Comparison of ENCODE assay signal across 9 cellular contexts in genomic region chr2:25618676-25619075, GRCh38. TPM values are rescaled to one million over a fixed set of nuclear protein-coding genes. Genes with fewer than 3 reads are reported as not detected.
DNase-seq lines count a peak whose midpoint lies in the region; ATAC-seq and TF ChIP-seq lines count a peak whose summit lies in the region.
"Had no signal": no experiment of that assay in that cellular context is flagged by ENCODE, and none has a peak within 500 bp of the region (broad histone marks: within the 10 kb centered on the region; RNA-seq: fewer than 3 reads in every experiment).

No MANE protein-coding gene starts in this region.

- no peak overlapping the region for H2BK20ac ChIP-seq in IMR-90 (ENCODE audit: low read depth, low read length)

- H4K8ac ChIP-seq in IMR-90 (ENCODE audit: low read depth in 2 of 2, low read length in 2 of 2): no peak overlapping the region

- H3K56ac ChIP-seq in IMR-90 (ENCODE audit: extremely low read depth, insufficient read depth, low read length): no peak overlapping the region

- no peak overlapping the region for H3K18ac ChIP-seq in IMR-90 (ENCODE audit: low read depth, low read length)

- peaks cover 4% of the 10 kb centered on the region for H3K4me1 ChIP-seq in IMR-90 (ENCODE audit: control insufficient read depth, insufficient read depth, low read length)
- peaks cover 0 to 19% of the 10 kb centered on the region in 2 donors for H3K4me1 ChIP-seq in thoracic aorta (ENCODE audit: control insufficient read depth in 1 of 2, low read depth in 2 of 2)

- no peak overlapping the region for H3K23ac ChIP-seq in IMR-90 (ENCODE audit: low read depth, low read length)

- H3K14ac ChIP-seq in IMR-90 (replicated peaks; ENCODE audit: low read depth, low read length): no peak overlapping the region

- TF ChIP-seq RAD21 in IMR-90 (IDR thresholded peaks at IDR 0.05; ENCODE audit: low read length): no peak

- H3K4me2 ChIP-seq in IMR-90 (ENCODE audit: low read depth, low read length): peak overlapping the region; percentile 86; the same call in 1 of the 2 replicates

- peak; percentile 58 for ATAC-seq in IMR-90 (ENCODE audit: low read depth)
- peak; percentile 51 for ATAC-seq in thoracic aorta (ENCODE audit: insufficient number of reproducible peaks, low FRiP score, low read depth)
- no peak for ATAC-seq in activated CD8-positive, alpha-beta T cell treated with anti-CD3 and anti-CD28 coated beads for 36 hours
- no peak for ATAC-seq in GM19397 (IDR thresholded peaks at IDR 0.05; ENCODE audit: unreplicated experiment)

- H3K4ac ChIP-seq in IMR-90 (ENCODE audit: low read depth, low read length): no peak overlapping the region

- no peak overlapping the region for H2AK9ac ChIP-seq in IMR-90 (replicated peaks; ENCODE audit: low read depth, low read length, poor library complexity)

- no peak overlapping the region for H3K9ac ChIP-seq in IMR-90 (ENCODE audit: low read depth, low read length)

- dilution Hi-C loops in IMR-90 (cut with HindIII; ENCODE audit: low sequenced_read_pairs, unreplicated experiment): no loop called here

- no peak overlapping the region for H2AK5ac ChIP-seq in IMR-90 (ENCODE audit: low read depth, low read length)

- POLR2A ChIA-PET in IMR-90 (lab: Charles Lee; ENCODE audit: unreplicated experiment): no interaction called here
- POLR2A ChIA-PET in activated CD8-positive, alpha-beta T cell treated with anti-CD3 and anti-CD28 coated beads for 36 hours (lab: Charles Lee): no interaction called here

- no peak for TF ChIP-seq POLR2A in IMR-90 (IDR thresholded peaks at IDR 0.05; ENCODE audit: low read depth, low read length)

- CTCF ChIA-PET in IMR-90 (lab: Yijun Ruan, JAX): interaction anchor here (0.7 to 2.0 kb wide), 6 partner anchors 9 to 46 kb away, joined by 3 to 14 read pairs (median 4); no protein-coding TSS in a partner anchor
- CTCF ChIA-PET in activated CD8-positive, alpha-beta T cell treated with anti-CD3 and anti-CD28 coated beads for 36 hours (lab: Charles Lee): interaction anchor here (1.6 to 3.3 kb wide), 2 partner anchors 12 to 256 kb away, joined by 4 to 33 read pairs; no protein-coding TSS in a partner anchor

- H3K4me3 Mint-ChIP-seq in activated CD8-positive, alpha-beta T cell treated with anti-CD3 and anti-CD28 coated beads for 36 hours: no peak overlapping the region
- H3K4me3 Mint-ChIP-seq in endothelial cell (ENCODE audit: unreplicated experiment): no peak overlapping the region
- H3K4me3 Mint-ChIP-seq: activated naive CD8-positive, alpha-beta T cell treated with anti-CD3 and anti-CD28 coated beads for 36 hours had no signal

- H3K4me1 Mint-ChIP-seq in activated CD8-positive, alpha-beta T cell treated with anti-CD3 and anti-CD28 coated beads for 36 hours (ENCODE audit: low read depth): peaks cover 2% of the 10 kb centered on the region
- peaks cover 7% of the 10 kb centered on the region for H3K4me1 Mint-ChIP-seq in endothelial cell (ENCODE audit: unreplicated experiment)

- no peaks in the 10 kb centered on the region for H3K79me1 ChIP-seq in IMR-90 (ENCODE audit: low read depth in 1 of 2, low read length in 2 of 2)

- no peak overlapping the region for H2BK120ac ChIP-seq in IMR-90 (ENCODE audit: low read depth, low read length)

- intact Hi-C loops in IMR-90 (cut with micrococcal nuclease): no loop called here
- intact Hi-C loops in activated CD8-positive, alpha-beta T cell treated with anti-CD3 and anti-CD28 coated beads for 36 hours (cut with micrococcal nuclease): no loop called here

- H2AFZ ChIP-seq in IMR-90 (replicated peaks; ENCODE audit: low read length, poor library complexity): no peak overlapping the region

- H4K20me1 ChIP-seq in IMR-90 (ENCODE audit: insufficient read depth, low read length): no peaks in the 10 kb centered on the region; the same call in 1 of the 2 replicates

- no peak overlapping the region for H4K5ac ChIP-seq in IMR-90 (ENCODE audit: low read depth, low read length)

- H3K4me3 ChIP-seq in IMR-90 (ENCODE audit: insufficient read depth, low read depth, low read length) (no peak overlapping the region), thoracic aorta (peak overlapping the region; percentile 50)

- H3K36me3 Mint-ChIP-seq in activated CD8-positive, alpha-beta T cell treated with anti-CD3 and anti-CD28 coated beads for 36 hours (ENCODE audit: low read depth): peaks cover 6% of the 10 kb centered on the region
- no peaks in the 10 kb centered on the region for H3K36me3 Mint-ChIP-seq in endothelial cell (ENCODE audit: low read depth, unreplicated experiment)
- H3K36me3 Mint-ChIP-seq: activated naive CD8-positive, alpha-beta T cell treated with anti-CD3 and anti-CD28 coated beads for 36 hours had no signal

- H3K27ac ChIP-seq in IMR-90 (ENCODE audit: insufficient read depth, low read length) (no peak overlapping the region), thoracic aorta (peak overlapping the region; percentile 85 to 87)

- H3K27ac Mint-ChIP-seq in activated CD8-positive, alpha-beta T cell treated with anti-CD3 and anti-CD28 coated beads for 36 hours: no peak overlapping the region
- H3K27ac Mint-ChIP-seq in endothelial cell (ENCODE audit: unreplicated experiment): no peak overlapping the region
- H3K27ac Mint-ChIP-seq: activated naive CD8-positive, alpha-beta T cell treated with anti-CD3 and anti-CD28 coated beads for 36 hours had no signal

- H3K27me3 ChIP-seq in IMR-90 (ENCODE audit: control insufficient read depth, insufficient read depth, low read length) (no peaks in the 10 kb centered on the region), thoracic aorta (replicated peaks; ENCODE audit: insufficient read depth) (no peaks in the 10 kb centered on the region)

- BruUV-seq in IMR-90 (replicated peaks; lab: Mats Ljungman, UMichigan): no TSS peak

- TF ChIP-seq CTCF in IMR-90 (conservative IDR thresholded peaks at IDR 0.05; ENCODE audit: low read depth, low read length) (no peak), thoracic aorta (IDR thresholded peaks at IDR 0.05) (no peak), endothelial cell (IDR thresholded peaks at IDR 0.05; ENCODE audit: unreplicated experiment) (no peak)
- TF ChIP-seq CTCF in activated CD8-positive, alpha-beta T cell treated with anti-CD3 and anti-CD28 coated beads for 36 hours (IDR thresholded peaks at IDR 0.05): no peak

- in situ Hi-C loops in IMR-90 (cut with MboI; ENCODE audit: low sequenced_read_pairs): no loop called here

- no peaks in the 10 kb centered on the region for H3K9me3 Mint-ChIP-seq in activated CD8-positive, alpha-beta T cell treated with anti-CD3 and anti-CD28 coated beads for 36 hours
- no peaks in the 10 kb centered on the region for H3K9me3 Mint-ChIP-seq in endothelial cell (ENCODE audit: unreplicated experiment)
- H3K9me3 Mint-ChIP-seq: activated naive CD8-positive, alpha-beta T cell treated with anti-CD3 and anti-CD28 coated beads for 36 hours had no signal

- DNase-seq in IMR-90: peak; percentile 78
- DNase-seq in RPMI7951 (ENCODE audit: low read depth): peak; percentile 28
- DNase-seq in glomerular endothelial cell (ENCODE audit: extremely low read depth, low read depth, low spot score): peak; percentile 72
- DNase-seq in thoracic aorta (ENCODE audit: low spot score): no peak
- DNase-seq in activated CD8-positive, alpha-beta T cell treated with anti-CD3 and anti-CD28 coated beads for 36 hours: no peak
- DNase-seq in endothelial cell (ENCODE audit: low spot score): no peak
- DNase-seq: activated naive CD8-positive, alpha-beta T cell treated with anti-CD3 and anti-CD28 coated beads for 36 hours; retina had no signal

- peak overlapping the region; percentile 62 for H2BK5ac ChIP-seq in IMR-90 (ENCODE audit: low read depth, low read length, poor library complexity, severe bottlenecking)

- no peaks in the 10 kb centered on the region for H3K9me3 ChIP-seq in IMR-90 (ENCODE audit: control insufficient read depth, insufficient read depth, low read length)
- H3K9me3 ChIP-seq in thoracic aorta: no peaks in the 10 kb centered on the region

- no peaks in the 10 kb centered on the region; the same call in 1 of the 2 replicates for H3K9me1 ChIP-seq in IMR-90 (ENCODE audit: insufficient read depth, low read length)

- WGBS in IMR-90 (ENCODE audit: extremely low coverage in 2 of 2, insufficient read length in 1 of 2), 2 experiments: no CpG with 5 or more reads among the region's 2 CpGs

- H3K36me3 ChIP-seq in IMR-90 (ENCODE audit: control insufficient read depth, insufficient read depth, low read length) (no peaks in the 10 kb centered on the region), thoracic aorta (no peaks in the 10 kb centered on the region)

- H3K27me3 Mint-ChIP-seq in activated CD8-positive, alpha-beta T cell treated with anti-CD3 and anti-CD28 coated beads for 36 hours: no peaks in the 10 kb centered on the region
- no peaks in the 10 kb centered on the region for H3K27me3 Mint-ChIP-seq in endothelial cell (ENCODE audit: unreplicated experiment)
- H3K27me3 Mint-ChIP-seq: activated naive CD8-positive, alpha-beta T cell treated with anti-CD3 and anti-CD28 coated beads for 36 hours had no signal

- no peak overlapping the region for H2BK15ac ChIP-seq in IMR-90 (ENCODE audit: low read depth, low read length)

- H4K91ac ChIP-seq in IMR-90 (ENCODE audit: insufficient read depth, low read depth, low read length): no peak overlapping the region

TF ChIP-seq in IMR-90, 13 proteins besides CTCF, POLR2A, EP300 and RAD21:
- TF ChIP-seq MXI1 (IDR thresholded peaks at IDR 0.05; ENCODE audit: borderline replicate concordance, low read depth, low read length) (no peak), RFX5 (IDR thresholded peaks at IDR 0.05; ENCODE audit: low read depth, low read length) (no peak), CHD1 (IDR thresholded peaks at IDR 0.05; ENCODE audit: low read depth, low read length) (no peak), FOS (IDR thresholded peaks at IDR 0.05; ENCODE audit: low read depth, low read length) (peak; percentile 22; the same call in 1 of the 2 replicates)
TF ChIP-seq in IMR-90: peak in this region for 1.

RNA-seq across cellular contexts. Expression of gene DTNB, which starts 54.7 kb away (rescaled TPM):
- 3.6 and 3.8 TPM in 2 replicates for total RNA-seq in IMR-90 (2012; rRNA removed)
- polyA plus RNA-seq in IMR-90 (2012; rRNA removed): 5.3 and 5.7 TPM in 2 replicates
- 3.8 and 4.7 TPM in 2 replicates for polyA plus RNA-seq in IMR-90 (2012; cell fraction: cytosol; rRNA removed)
- 8.1 and 12.6 TPM in 2 replicates for polyA plus RNA-seq in IMR-90 (2012; cell fraction: nucleus; rRNA removed; ENCODE audit: low replicate concordance)
- total RNA-seq in RPMI7951 (2014; rRNA removed; shearing (Covaris generic)): 4.8 and 8.4 TPM in 2 replicates
- total RNA-seq in glomerular endothelial cell: 1.7 and 4.8 TPM in 2 replicates
- total RNA-seq in thoracic aorta: 10 to 100 TPM; 16.3 to 76.2 TPM
- total RNA-seq in activated CD8-positive, alpha-beta T cell treated with anti-CD3 and anti-CD28 coated beads for 36 hours: 10 to 100 TPM; 27.3 to 29.1 TPM
- 12.0 TPM for total RNA-seq in endothelial cell (ENCODE audit: unreplicated experiment)

Comparison
In these comparisons a context has a peak if more than half of its experiments do, and no peak if none do; other contexts are left out.
1. ATAC-seq: peak in IMR-90 (single experiment) and thoracic aorta (single experiment); none in activated CD8-positive, alpha-beta T cell treated with anti-CD3 and anti-CD28 coated beads for 36 hours (single experiment) and GM19397 (single experiment).
2. DNase-seq: peak in IMR-90 (single experiment), RPMI7951 (single experiment) and glomerular endothelial cell (single experiment); none in thoracic aorta (single experiment), activated CD8-positive, alpha-beta T cell treated with anti-CD3 and anti-CD28 coated beads for 36 hours (single experiment) and endothelial cell (single experiment).